ENCODE assay signal across 13 cellular contexts in the genomic region with DNA sequence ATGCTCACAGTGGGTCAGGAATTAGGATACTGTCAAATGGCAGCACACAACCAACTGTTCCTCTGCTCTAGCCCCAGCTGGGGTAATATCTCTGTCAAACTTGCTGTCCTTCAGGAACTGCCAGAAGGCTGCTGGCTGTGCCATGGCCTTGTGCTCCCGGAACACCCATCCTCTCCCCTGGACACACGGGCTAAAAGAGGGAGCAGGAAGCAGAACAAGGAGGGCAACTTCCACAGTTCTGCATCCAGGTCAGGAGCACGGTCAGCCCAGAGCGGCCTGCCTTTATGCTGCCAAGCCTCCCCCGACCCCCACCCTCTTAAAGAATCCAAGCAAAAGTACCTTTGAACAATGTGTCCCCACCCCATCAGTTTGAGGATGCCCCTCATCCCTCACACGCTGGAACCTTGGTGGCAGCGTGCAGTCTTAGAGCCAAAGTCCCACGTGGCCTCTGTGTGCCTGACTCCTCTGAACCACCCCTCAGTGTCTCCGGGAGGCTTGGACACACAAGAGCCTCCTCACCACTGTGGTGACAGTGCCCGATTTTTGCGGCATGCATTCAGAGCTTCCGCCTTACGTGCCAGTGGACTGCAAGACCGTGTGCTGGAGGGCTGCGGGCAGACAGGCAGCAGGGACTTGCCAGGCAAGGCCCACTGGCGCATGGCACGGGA.
DNase-seq lines count a peak whose midpoint lies in the region; ATAC-seq and TF ChIP-seq lines count a peak whose summit lies in the region.
"Had no signal": no experiment of that assay in that cellular context is flagged by ENCODE, and none has a peak within 500 bp of the region (broad histone marks: within the 10 kb centered on the region; RNA-seq: fewer than 3 reads in every experiment).

No MANE protein-coding gene starts in this region.

- DNase-seq in GM06990 (ENCODE audit: extremely low read depth, insufficient read length): peak; percentile 43
- DNase-seq in HFFc6: no peak
- no peak for DNase-seq in effector memory CD8-positive, alpha-beta T cell
- no peak for DNase-seq in neuronal stem cell (ENCODE audit: low spot score)
- DNase-seq in prostate gland (ENCODE audit: low spot score): no peak
- DNase-seq in NCI-H2029 treated with DMSO at 0.1 percent for 48 hours (lab: John Stamatoyannopoulos, UW): no peak
- no peak for DNase-seq in NCI-H2081 treated with DMSO at 0.1 percent for 48 hours (lab: John Stamatoyannopoulos, UW)
- DNase-seq: activated naive CD4-positive, alpha-beta T cell treated with anti-CD3 and anti-CD28 coated beads for 36 hours; DMS53; NCI-H1105 treated with DMSO at 0.1 percent for 48 hours; occipital lobe had no signal

- H2BK12ac ChIP-seq in neuronal stem cell (ENCODE audit: low read length): no peak overlapping the region

- H3K4ac ChIP-seq in neuronal stem cell (ENCODE audit: low read length): no peak overlapping the region

- H4K8ac ChIP-seq in neuronal stem cell (ENCODE audit: low read depth, low read length): no peak overlapping the region

- H3K36me3 ChIP-seq in GM06990 (ENCODE audit: control insufficient read depth, insufficient read depth, low read length): peaks cover 48% of the 10 kb centered on the region
- H3K36me3 ChIP-seq in neuronal stem cell (replicated peaks in 1 of 2; ENCODE audit: control insufficient read depth in 2 of 2, insufficient read depth in 2 of 2, low read length in 2 of 2): peaks cover 40 to 100% of the 10 kb centered on the region in 2 donors
- peaks cover 0 to 7% of the 10 kb centered on the region in 2 donors for H3K36me3 ChIP-seq in prostate gland

- H3K9me3 Mint-ChIP-seq in HFFc6: no peaks in the 10 kb centered on the region
- H3K9me3 Mint-ChIP-seq in effector memory CD8-positive, alpha-beta T cell: no peaks in the 10 kb centered on the region
- H3K9me3 Mint-ChIP-seq: activated naive CD4-positive, alpha-beta T cell treated with anti-CD3 and anti-CD28 coated beads for 36 hours had no signal

- H3K4me1 ChIP-seq in neuronal stem cell (ENCODE audit: control insufficient read depth in 2 of 2, insufficient read depth in 1 of 2, low read depth in 1 of 2, low read length in 2 of 2): peaks cover 10 to 24% of the 10 kb centered on the region in 2 donors
- H3K4me1 ChIP-seq in prostate gland (replicated peaks): no peaks in the 10 kb centered on the region

- H3K18ac ChIP-seq in neuronal stem cell (ENCODE audit: low read length): peak overlapping the region; percentile 16

- no peak overlapping the region for H2BK15ac ChIP-seq in neuronal stem cell (ENCODE audit: low read length)

- no peak overlapping the region for H2BK120ac ChIP-seq in neuronal stem cell (ENCODE audit: low read depth, low read length)

- no peak overlapping the region for H3K4me3 Mint-ChIP-seq in HFFc6
- no peak overlapping the region for H3K4me3 Mint-ChIP-seq in effector memory CD8-positive, alpha-beta T cell
- H3K4me3 Mint-ChIP-seq: activated naive CD4-positive, alpha-beta T cell treated with anti-CD3 and anti-CD28 coated beads for 36 hours had no signal

- intact Hi-C loops in prostate gland (cut with DNase I): no loop called here

- H3K27me3 Mint-ChIP-seq in HFFc6 (ENCODE audit: insufficient read depth): peaks cover 28% of the 10 kb centered on the region
- H3K27me3 Mint-ChIP-seq in effector memory CD8-positive, alpha-beta T cell: no peaks in the 10 kb centered on the region

- no peak overlapping the region for H3K14ac ChIP-seq in neuronal stem cell (ENCODE audit: low read length)

- no peak overlapping the region for H2AFZ ChIP-seq in neuronal stem cell (ENCODE audit: low read length)

- H3K36me3 Mint-ChIP-seq in HFFc6 (ENCODE audit: low read depth): peaks cover 44% of the 10 kb centered on the region
- peaks cover 50% of the 10 kb centered on the region for H3K36me3 Mint-ChIP-seq in effector memory CD8-positive, alpha-beta T cell (ENCODE audit: insufficient read depth)

- peaks cover 27% of the 10 kb centered on the region for H3K4me1 Mint-ChIP-seq in HFFc6 (ENCODE audit: low read depth)
- peaks cover 12 to 13% of the 10 kb centered on the region in 2 donors for H3K4me1 Mint-ChIP-seq in effector memory CD8-positive, alpha-beta T cell (ENCODE audit: low read depth in 2 of 2)

- H3K23ac ChIP-seq in neuronal stem cell (ENCODE audit: low read depth, low read length, poor library complexity): peak overlapping the region; percentile 31

- H2BK5ac ChIP-seq in neuronal stem cell (ENCODE audit: low read length): no peak overlapping the region

- H3K4me3 ChIP-seq in GM06990 (replicated peaks; ENCODE audit: low read depth, low read length) (no peak overlapping the region), neuronal stem cell (ENCODE audit: low read length in 2 of 2) (peak overlapping the region in 1 of 2 donors; percentile 3), prostate gland (no peak overlapping the region)

- peaks cover 9% of the 10 kb centered on the region for H3K79me1 ChIP-seq in neuronal stem cell (ENCODE audit: low read depth, low read length)

- H3K27me3 ChIP-seq in GM06990 (replicated peaks; ENCODE audit: control insufficient read depth, insufficient read depth, low read length) (no peaks in the 10 kb centered on the region), neuronal stem cell (ENCODE audit: control insufficient read depth in 3 of 3, insufficient read depth in 3 of 3, low read depth in 1 of 3, low read length in 3 of 3) (no peaks in the 10 kb centered on the region), prostate gland (replicated peaks; ENCODE audit: insufficient read depth) (no peaks in the 10 kb centered on the region)

- TF ChIP-seq POLR2A in prostate gland (IDR thresholded peaks at IDR 0.05): no peak

- H3K9ac ChIP-seq in neuronal stem cell (ENCODE audit: low read depth, low read length, poor library complexity): no peak overlapping the region

- peak overlapping the region; percentile 63 for H3K27ac Mint-ChIP-seq in HFFc6
- H3K27ac Mint-ChIP-seq in effector memory CD8-positive, alpha-beta T cell: peak overlapping the region; percentile 71 to 80
- H3K27ac Mint-ChIP-seq: activated naive CD4-positive, alpha-beta T cell treated with anti-CD3 and anti-CD28 coated beads for 36 hours had no signal

- no peak for ATAC-seq in effector memory CD8-positive, alpha-beta T cell (replicated peaks)
- no peak for ATAC-seq in HG02759 (IDR thresholded peaks at IDR 0.05; ENCODE audit: unreplicated experiment)
- ATAC-seq: HCT116 had no signal

- no peak overlapping the region for H4K91ac ChIP-seq in neuronal stem cell (ENCODE audit: low read depth, low read length, poor library complexity)

- TF ChIP-seq CTCF in GM06990 (IDR thresholded peaks at IDR 0.05; ENCODE audit: insufficient read depth, low read length, poor library complexity, severe bottlenecking) (no peak), HFFc6 (IDR thresholded peaks at IDR 0.05) (no peak), prostate gland (IDR thresholded peaks at IDR 0.05) (no peak)

- H3K27ac ChIP-seq in neuronal stem cell (replicated peaks; ENCODE audit: low read length) (no peak overlapping the region), prostate gland (no peak overlapping the region)

- whole genome bisulfite sequencing in neuronal stem cell (ENCODE audit: extremely low coverage in 2 of 2, insufficient read length in 2 of 2, insufficient replicate concordance in 1 of 2), 2 donors: no CpG with 5 or more reads among the region's 17 CpGs
- 90% methylated on average over 15 of the region's 17 CpGs for WGBS in prostate gland

- no peak overlapping the region for H2AK5ac ChIP-seq in neuronal stem cell (ENCODE audit: low read depth, low read length)

- no peaks in the 10 kb centered on the region for H3K9me3 ChIP-seq in neuronal stem cell (replicated peaks in 1 of 2; ENCODE audit: control insufficient read depth in 2 of 2, insufficient read depth in 1 of 2, low read depth in 1 of 2, low read length in 2 of 2)
- H3K9me3 ChIP-seq in prostate gland: no peaks in the 10 kb centered on the region

- no peak overlapping the region for H3K4me2 ChIP-seq in neuronal stem cell (ENCODE audit: insufficient read depth, low read length, poor library complexity, severe bottlenecking)
